14 cellular contexts compared by ENCODE assay signal in genomic region chr16:65308506-65308905, GRCh38.
DNase-seq lines count a peak whose midpoint lies in the region; ATAC-seq and TF ChIP-seq lines count a peak whose summit lies in the region.
"Had no signal": no experiment of that assay in that cellular context is flagged by ENCODE, and none has a peak within 500 bp of the region (broad histone marks: within the 10 kb centered on the region; RNA-seq: fewer than 3 reads in every experiment).

No MANE protein-coding gene starts in this region.

- H3K4me1 ChIP-seq in transverse colon: no peaks in the 10 kb centered on the region
- H3K4me1 ChIP-seq: A549, BE2C had no signal

- no peaks in the 10 kb centered on the region for H3K36me3 ChIP-seq in transverse colon
- H3K36me3 ChIP-seq: BE2C had no signal

- in situ Hi-C loops in transverse colon (cut with MboI; ENCODE audit: low pct_ligation_motif_present in 1 of 4, low pct_unique_long_range_greater_than_20kb in 1 of 4, low sequenced_read_pairs in 3 of 4): no loop called here

- no peaks in the 10 kb centered on the region for H3K27me3 ChIP-seq in transverse colon
- H3K27me3 ChIP-seq: BE2C had no signal

- H3K36me3 Mint-ChIP-seq in activated T-cell treated with anti-CD3 and anti-CD28 coated beads, Interleukin-2, amount 50 U/mL, for 4 hours (ENCODE audit: insufficient read depth): no peaks in the 10 kb centered on the region
- H3K36me3 Mint-ChIP-seq: CD4-positive, alpha-beta memory T cell had no signal

- H3K27me3 Mint-ChIP-seq in activated T-cell treated with anti-CD3 and anti-CD28 coated beads, Interleukin-2, amount 50 U/mL, for 4 hours (ENCODE audit: low read depth): no peaks in the 10 kb centered on the region
- H3K27me3 Mint-ChIP-seq: CD4-positive, alpha-beta memory T cell had no signal

- no peaks in the 10 kb centered on the region for H3K9me3 ChIP-seq in transverse colon
- H3K9me3 ChIP-seq: A549, BE2C had no signal

- DNase-seq in MV-4-11 (lab: John Stamatoyannopoulos, UW) (peak; percentile 2), NOMO-1 treated with dmso at 0.1 percent for 144 hours (lab: John Stamatoyannopoulos, UW; ENCODE audit: unreplicated experiment) (peak; percentile 71), amniotic epithelial cell (ENCODE audit: low read depth) (peak; percentile 49), SHP77 treated with DMSO at 0.1 percent for 48 hours (lab: John Stamatoyannopoulos, UW) (no peak), transverse colon (no peak)
- DNase-seq in activated T-cell treated with anti-CD3 and anti-CD28 coated beads, Interleukin-2, amount 50 U/mL, for 4 hours: no peak
- DNase-seq: BE2C; CD4-positive, alpha-beta memory T cell; DMS79; H7 had no signal

- H3K4me3 Mint-ChIP-seq in activated T-cell treated with anti-CD3 and anti-CD28 coated beads, Interleukin-2, amount 50 U/mL, for 4 hours: no peak overlapping the region
- H3K4me3 Mint-ChIP-seq: CD4-positive, alpha-beta memory T cell; GM23338 had no signal

- WGBS in transverse colon (ENCODE audit: low coverage in 1 of 2), 2 donors: 55 to 57% methylated on average over 1 to 2 of the region's 2 CpGs

- no peak overlapping the region for H3K27ac ChIP-seq in transverse colon
- H3K27ac ChIP-seq: A549, C4-2B had no signal

- H3K4me3 ChIP-seq in transverse colon: no peak overlapping the region
- H3K4me3 ChIP-seq: A549, GM23338 had no signal

- no peak for TF ChIP-seq POLR2A in transverse colon (IDR thresholded peaks at IDR 0.05)

- H3K4me1 Mint-ChIP-seq in activated T-cell treated with anti-CD3 and anti-CD28 coated beads, Interleukin-2, amount 50 U/mL, for 4 hours (ENCODE audit: low read depth): no peaks in the 10 kb centered on the region
- H3K4me1 Mint-ChIP-seq: CD4-positive, alpha-beta memory T cell had no signal

- TF ChIP-seq EP300 in transverse colon (IDR thresholded peaks at IDR 0.05; ENCODE audit: low read depth): no peak

- TF ChIP-seq CTCF in transverse colon (IDR thresholded peaks at IDR 0.05): no peak

- ATAC-seq in activated T-cell treated with anti-CD3 and anti-CD28 coated beads, Interleukin-2, amount 50 U/mL, for 4 hours: no peak
- no peak for ATAC-seq in HG02678 (IDR thresholded peaks at IDR 0.05; ENCODE audit: unreplicated experiment)
- ATAC-seq: A549, GM23338 had no signal

- intact Hi-C loops in transverse colon (cut with DNase I; ENCODE audit: low total_unique reads): no loop called here

- H3K9me3 Mint-ChIP-seq in activated T-cell treated with anti-CD3 and anti-CD28 coated beads, Interleukin-2, amount 50 U/mL, for 4 hours: peaks cover 8% of the 10 kb centered on the region
- H3K9me3 Mint-ChIP-seq: GM23338 had no signal

Comparison
In these comparisons a context has a peak if more than half of its experiments do, and no peak if none do; other contexts are left out.
1. DNase-seq: peak in MV-4-11 (single experiment), NOMO-1 treated with dmso at 0.1 percent for 144 hours (single experiment) and amniotic epithelial cell (single experiment); none in SHP77 treated with DMSO at 0.1 percent for 48 hours (single experiment), transverse colon (single experiment) and activated T-cell treated with anti-CD3 and anti-CD28 coated beads, Interleukin-2, amount 50 U/mL, for 4 hours (single experiment).